Comparison of ENCODE assay signal across 10 cellular contexts in the genomic region with DNA sequence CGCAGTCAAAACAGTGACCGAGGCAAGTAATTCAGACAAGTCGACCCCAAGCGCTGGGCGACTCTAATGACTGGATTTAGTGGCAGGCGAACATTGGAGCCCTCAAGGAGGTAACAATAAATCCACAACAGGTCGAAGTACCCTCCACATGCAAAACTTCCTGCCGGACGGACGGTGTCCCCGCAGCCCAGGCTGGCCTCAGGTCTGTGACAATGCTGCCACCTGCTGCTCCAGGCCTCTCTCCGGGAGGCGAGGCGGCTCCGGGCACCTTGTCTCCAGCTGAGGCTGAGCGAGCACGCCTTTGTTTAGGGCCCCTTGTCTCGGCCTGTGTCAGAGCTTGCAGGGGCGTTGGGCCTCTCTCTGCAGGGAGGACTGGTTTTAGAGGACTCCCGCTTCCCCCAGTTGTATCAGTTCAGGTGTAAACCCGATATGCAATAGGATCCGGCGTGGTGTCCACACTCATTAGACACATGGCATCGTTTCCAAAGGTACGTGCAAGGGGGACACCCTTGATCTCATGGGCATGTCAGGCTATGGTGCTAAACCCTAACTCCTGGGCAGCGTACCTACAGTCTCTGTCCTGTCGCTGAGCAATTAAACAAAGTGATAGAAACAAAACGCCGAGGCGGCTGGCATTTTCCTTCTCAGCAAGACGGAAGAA.
DNase-seq lines count a peak whose midpoint lies in the region; ATAC-seq and TF ChIP-seq lines count a peak whose summit lies in the region.
"Had no signal": no experiment of that assay in that cellular context is flagged by ENCODE, and none has a peak within 500 bp of the region (broad histone marks: within the 10 kb centered on the region; RNA-seq: fewer than 3 reads in every experiment).

No MANE protein-coding gene starts in this region.

- intact Hi-C loops in Right ventricle myocardium inferior (cut with DNase I), result no loop called here
- intact Hi-C loops in naive thymus-derived CD4-positive, alpha-beta T cell (cut with micrococcal nuclease), result no loop called here

- no peak for DNase-seq in Right ventricle myocardium inferior (ENCODE audit: missing footprints)
- DNase-seq in right atrium auricular region (ENCODE audit: low spot score), result no peak
- DNase-seq in astrocyte of the hippocampus (ENCODE audit: low read depth, low spot score), result peak; percentile 33
- DNase-seq in left kidney (ENCODE audit: low read depth, low spot score), result peak; percentile 94
- no peak for DNase-seq in naive thymus-derived CD4-positive, alpha-beta T cell
- no peak for DNase-seq in GOT3 (lab: John Stamatoyannopoulos, UW)

- no peaks in the 10 kb centered on the region for H3K9me3 ChIP-seq in right atrium auricular region
- no peaks in the 10 kb centered on the region for H3K9me3 ChIP-seq in naive thymus-derived CD4-positive, alpha-beta T cell (ENCODE audit: control insufficient read depth in 2 of 3, low read length in 3 of 3)

- H3K4me1 ChIP-seq in right atrium auricular region, result no peaks in the 10 kb centered on the region
- H3K4me1 ChIP-seq in naive thymus-derived CD4-positive, alpha-beta T cell (ENCODE audit: control insufficient read depth in 2 of 2, insufficient read depth in 2 of 2, low read length in 2 of 2), result no peaks in the 10 kb centered on the region

- H3K36me3 ChIP-seq in right atrium auricular region, result no peaks in the 10 kb centered on the region
- H3K36me3 ChIP-seq in naive thymus-derived CD4-positive, alpha-beta T cell (ENCODE audit: control insufficient read depth in 2 of 3, insufficient read depth in 3 of 3, low read length in 3 of 3), result no peaks in the 10 kb centered on the region

- no peak overlapping the region for H3K27ac Mint-ChIP-seq in naive thymus-derived CD4-positive, alpha-beta T cell
- H3K27ac Mint-ChIP-seq: activated T-helper 2 cell treated with anti-CD3 and anti-CD28 coated beads, Interferon-gamma antibody, Interleukin-2, Interleukin-4, amounts not matched to agents 10 μg/mL and 5 μg/mL and 100 μg/mL, durations not matched to agents 14 hours and 24 hours and 36 hours; stimulated activated memory B cell treated with anti-CD40 and anti-IgM and Interleukin-4, amounts not matched to agents 10 μg/mL and 1 μg/mL and 100 μg/mL, for 72 hours had no signal

- no peaks in the 10 kb centered on the region for H3K27me3 Mint-ChIP-seq in naive thymus-derived CD4-positive, alpha-beta T cell
- H3K27me3 Mint-ChIP-seq: stimulated activated memory B cell treated with anti-CD40 and anti-IgM and Interleukin-4, amounts not matched to agents 10 μg/mL and 1 μg/mL and 100 μg/mL, for 72 hours had no signal

- TF ChIP-seq CTCF in right atrium auricular region (IDR thresholded peaks at IDR 0.05), result peak in 1 of 2 donors; percentile 59

- CTCF ChIA-PET in naive thymus-derived CD4-positive, alpha-beta T cell (lab: Charles Lee), result no interaction called here

- H3K27me3 ChIP-seq in right atrium auricular region, result no peaks in the 10 kb centered on the region
- H3K27me3 ChIP-seq in naive thymus-derived CD4-positive, alpha-beta T cell (ENCODE audit: control insufficient read depth in 2 of 2, insufficient read depth in 2 of 2, low read length in 2 of 2), result no peaks in the 10 kb centered on the region

- H3K27ac ChIP-seq in right atrium auricular region, result no peak overlapping the region
- H3K27ac ChIP-seq in naive thymus-derived CD4-positive, alpha-beta T cell (ENCODE audit: low read depth, low read length), result no peak overlapping the region

- no peak overlapping the region for H3K4me3 ChIP-seq in right atrium auricular region
- no peak overlapping the region for H3K4me3 ChIP-seq in naive thymus-derived CD4-positive, alpha-beta T cell (ENCODE audit: low read length)

- no peaks in the 10 kb centered on the region for H3K4me1 Mint-ChIP-seq in naive thymus-derived CD4-positive, alpha-beta T cell
- H3K4me1 Mint-ChIP-seq: stimulated activated memory B cell treated with anti-CD40 and anti-IgM and Interleukin-4, amounts not matched to agents 10 μg/mL and 1 μg/mL and 100 μg/mL, for 72 hours had no signal

- H3K9me3 Mint-ChIP-seq in naive thymus-derived CD4-positive, alpha-beta T cell, result peaks cover 0 to 5% (median 1%) of the 10 kb centered on the region in 11 donors

- no peaks in the 10 kb centered on the region for H3K36me3 Mint-ChIP-seq in naive thymus-derived CD4-positive, alpha-beta T cell
- H3K36me3 Mint-ChIP-seq: stimulated activated memory B cell treated with anti-CD40 and anti-IgM and Interleukin-4, amounts not matched to agents 10 μg/mL and 1 μg/mL and 100 μg/mL, for 72 hours had no signal

- peak; percentile 81 for ATAC-seq in Right ventricle myocardium inferior
- no peak for ATAC-seq in HG03159 (IDR thresholded peaks at IDR 0.05; ENCODE audit: unreplicated experiment)
- no peak for ATAC-seq in naive thymus-derived CD4-positive, alpha-beta T cell
- ATAC-seq in HG03095 (IDR thresholded peaks at IDR 0.05; ENCODE audit: unreplicated experiment), result no peak
- ATAC-seq: stimulated activated memory B cell treated with anti-CD40 and anti-IgM and Interleukin-4, amounts not matched to agents 10 μg/mL and 1 μg/mL and 100 μg/mL, for 72 hours had no signal

- no peak overlapping the region for H3K4me3 Mint-ChIP-seq in naive thymus-derived CD4-positive, alpha-beta T cell
- H3K4me3 Mint-ChIP-seq: stimulated activated memory B cell treated with anti-CD40 and anti-IgM and Interleukin-4, amounts not matched to agents 10 μg/mL and 1 μg/mL and 100 μg/mL, for 72 hours had no signal

- POLR2A ChIA-PET in naive thymus-derived CD4-positive, alpha-beta T cell (lab: Charles Lee), result no interaction called here

Comparison
In these comparisons a context has a peak if more than half of its experiments do, and no peak if none do; other contexts are left out.
1. DNase-seq: peak in astrocyte of the hippocampus (single experiment) and left kidney (single experiment); none in Right ventricle myocardium inferior (single experiment), right atrium auricular region (single experiment), naive thymus-derived CD4-positive, alpha-beta T cell (0 of 9) and GOT3 (single experiment).